Comparison of ENCODE assay signal across 1 cellular context in the genomic region with DNA sequence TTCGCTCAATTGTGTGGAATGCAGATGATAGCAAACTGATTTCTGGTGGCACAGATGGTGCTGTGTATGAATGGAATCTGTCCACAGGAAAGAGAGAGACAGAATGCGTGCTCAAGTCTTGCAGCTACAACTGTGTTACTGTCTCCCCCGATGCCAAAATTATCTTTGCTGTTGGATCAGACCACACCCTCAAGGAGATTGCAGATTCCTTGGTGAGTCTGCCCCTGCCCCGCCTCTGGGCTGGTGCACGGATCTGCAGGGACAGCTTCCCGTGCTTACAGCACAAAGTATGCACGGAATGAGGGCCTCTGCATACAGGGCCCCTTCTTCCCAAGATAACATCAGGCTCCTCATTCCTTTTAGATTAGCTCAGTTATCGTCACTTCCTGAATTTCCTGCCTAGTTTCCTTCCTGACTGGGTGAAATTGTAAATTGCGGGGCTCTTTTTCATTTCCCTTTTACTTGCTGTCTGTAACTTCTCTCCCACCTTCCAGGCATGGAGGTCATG.
TF ChIP-seq lines count a peak whose summit lies in the region.

No MANE protein-coding gene starts in this region.

TF ChIP-seq in SK-N-SH, 30 proteins besides CTCF, POLR2A, EP300 and RAD21 (continued from another document):
- TF ChIP-seq USF2 (IDR thresholded peaks at IDR 0.05; ENCODE audit: borderline replicate concordance, low read depth, low read length) (no peak), GATA2 (CRISPR knock-in tag; IDR thresholded peaks at IDR 0.05) (no peak), SMC3 (IDR thresholded peaks at IDR 0.05; ENCODE audit: low read depth, low read length) (no peak), TAF1 (IDR thresholded peaks at IDR 0.05; ENCODE audit: borderline replicate concordance, low read depth, low read length) (peak; percentile 37), EZH2phosphoT487 (IDR thresholded peaks at IDR 0.05; ENCODE audit: borderline replicate concordance, low read depth) (no peak), NRF1 (IDR thresholded peaks at IDR 0.05; ENCODE audit: low read depth, low read length) (no peak), RXRA (IDR thresholded peaks at IDR 0.05; ENCODE audit: borderline replicate concordance, low read depth) (peak; percentile 77; the same call in 1 of the 2 replicates), RCOR1 (IDR thresholded peaks at IDR 0.05; ENCODE audit: low read length) (no peak), JUND (IDR thresholded peaks at IDR 0.05) (peak; percentile 94), YY1 (IDR thresholded peaks at IDR 0.05; ENCODE audit: low read depth) (0 out of 2 replicates have a peak, but pooled peaks have one; percentile 50), TEAD4 (IDR thresholded peaks at IDR 0.05; ENCODE audit: borderline replicate concordance, insufficient read depth) (peak; percentile 99), SIN3A (IDR thresholded peaks at IDR 0.05; ENCODE audit: borderline replicate concordance, low read depth, low read length) (peak; percentile 92; the same call in 1 of the 2 replicates), FOXM1 (IDR thresholded peaks at IDR 0.05; ENCODE audit: low read depth) (no peak), ZBTB33 (IDR thresholded peaks at IDR 0.05; ENCODE audit: borderline replicate concordance, low read depth) (peak; percentile 72; the same call in 1 of the 2 replicates), RFX5 (IDR thresholded peaks at IDR 0.05; ENCODE audit: low read length) (no peak), NFIC (IDR thresholded peaks at IDR 0.05; ENCODE audit: borderline replicate concordance) (peak; percentile 69; the same call in 1 of the 2 replicates), ELF1 (IDR thresholded peaks at IDR 0.05) (peak; percentile 70), MAX (IDR thresholded peaks at IDR 0.05; ENCODE audit: low read depth) (peak; percentile 42; the same call in 1 of the 2 replicates), MXI1 (IDR thresholded peaks at IDR 0.05; ENCODE audit: low read depth, low read length) (no peak), FOSL2 (IDR thresholded peaks at IDR 0.05; ENCODE audit: borderline replicate concordance, low read depth) (peak; percentile 87)
- TF ChIP-seq, protein P1, sequence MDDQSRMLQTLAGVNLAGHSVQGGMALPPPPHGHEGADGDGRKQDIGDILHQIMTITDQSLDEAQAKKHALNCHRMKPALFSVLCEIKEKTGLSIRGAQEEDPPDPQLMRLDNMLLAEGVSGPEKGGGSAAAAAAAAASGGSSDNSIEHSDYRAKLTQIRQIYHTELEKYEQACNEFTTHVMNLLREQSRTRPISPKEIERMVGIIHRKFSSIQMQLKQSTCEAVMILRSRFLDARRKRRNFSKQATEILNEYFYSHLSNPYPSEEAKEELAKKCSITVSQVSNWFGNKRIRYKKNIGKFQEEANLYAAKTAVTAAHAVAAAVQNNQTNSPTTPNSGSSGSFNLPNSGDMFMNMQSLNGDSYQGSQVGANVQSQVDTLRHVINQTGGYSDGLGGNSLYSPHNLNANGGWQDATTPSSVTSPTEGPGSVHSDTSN (IDR thresholded peaks at IDR 0.05) = peak; percentile 78
- TF ChIP-seq, protein P2, sequence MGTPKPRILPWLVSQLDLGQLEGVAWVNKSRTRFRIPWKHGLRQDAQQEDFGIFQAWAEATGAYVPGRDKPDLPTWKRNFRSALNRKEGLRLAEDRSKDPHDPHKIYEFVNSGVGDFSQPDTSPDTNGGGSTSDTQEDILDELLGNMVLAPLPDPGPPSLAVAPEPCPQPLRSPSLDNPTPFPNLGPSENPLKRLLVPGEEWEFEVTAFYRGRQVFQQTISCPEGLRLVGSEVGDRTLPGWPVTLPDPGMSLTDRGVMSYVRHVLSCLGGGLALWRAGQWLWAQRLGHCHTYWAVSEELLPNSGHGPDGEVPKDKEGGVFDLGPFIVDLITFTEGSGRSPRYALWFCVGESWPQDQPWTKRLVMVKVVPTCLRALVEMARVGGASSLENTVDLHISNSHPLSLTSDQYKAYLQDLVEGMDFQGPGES (IDR thresholded peaks at IDR 0.05; ENCODE audit: low read depth, low read length) = no peak
